ENCODE assay signal across 2 cellular contexts in genomic region chr9:92184041-92184564, GRCh38.
A peak's percentile ranks its signal among the peaks of the same experiment; 100 is the strongest.
TF ChIP-seq lines count a peak whose summit lies in the region.

No MANE protein-coding gene starts in this region.

TF ChIP-seq in HEK293, 187 proteins besides CTCF, POLR2A, EP300 and RAD21:
- TF ChIP-seq ZNF19 (tag by site-specific recombination; IDR thresholded peaks at IDR 0.05; ENCODE audit: low read depth) (no peak), ZFHX2 (tag by site-specific recombination; conservative IDR thresholded peaks at IDR 0.05) (peak; percentile 62), SALL2 (tag by site-specific recombination; IDR thresholded peaks at IDR 0.05; ENCODE audit: borderline replicate concordance) (no peak), REPIN1 (tag by site-specific recombination; IDR thresholded peaks at IDR 0.05; ENCODE audit: low read depth) (no peak), ZNF133 (tag by site-specific recombination; IDR thresholded peaks at IDR 0.05) (no peak), ZNF211 (tag by site-specific recombination; IDR thresholded peaks at IDR 0.05; ENCODE audit: low read depth) (no peak), OSR2 (tag by site-specific recombination; IDR thresholded peaks at IDR 0.05) (no peak), EGR2 (tag by site-specific recombination; IDR thresholded peaks at IDR 0.05; ENCODE audit: low read depth) (peak; percentile 88), PATZ1 (tag by site-specific recombination; IDR thresholded peaks at IDR 0.05) (no peak), ZNF366 (tag by site-specific recombination; conservative IDR thresholded peaks at IDR 0.05) (peak; percentile 83), ZNF544 (tag by site-specific recombination; IDR thresholded peaks at IDR 0.05) (0 out of 2 replicates have a peak, but pooled peaks have one; percentile 21), ZNF362 (tag by site-specific recombination; IDR thresholded peaks at IDR 0.05) (no peak), ZNF202 (tag by site-specific recombination; IDR thresholded peaks at IDR 0.05; ENCODE audit: borderline replicate concordance) (no peak), ZBTB17 (tag by site-specific recombination; IDR thresholded peaks at IDR 0.05) (peak; percentile 80), ZNF184 (tag by site-specific recombination; IDR thresholded peaks at IDR 0.05) (no peak), ZNF518A (tag by site-specific recombination; conservative IDR thresholded peaks at IDR 0.05; ENCODE audit: low read depth) (no peak)
- TF ChIP-seq, protein P1, sequence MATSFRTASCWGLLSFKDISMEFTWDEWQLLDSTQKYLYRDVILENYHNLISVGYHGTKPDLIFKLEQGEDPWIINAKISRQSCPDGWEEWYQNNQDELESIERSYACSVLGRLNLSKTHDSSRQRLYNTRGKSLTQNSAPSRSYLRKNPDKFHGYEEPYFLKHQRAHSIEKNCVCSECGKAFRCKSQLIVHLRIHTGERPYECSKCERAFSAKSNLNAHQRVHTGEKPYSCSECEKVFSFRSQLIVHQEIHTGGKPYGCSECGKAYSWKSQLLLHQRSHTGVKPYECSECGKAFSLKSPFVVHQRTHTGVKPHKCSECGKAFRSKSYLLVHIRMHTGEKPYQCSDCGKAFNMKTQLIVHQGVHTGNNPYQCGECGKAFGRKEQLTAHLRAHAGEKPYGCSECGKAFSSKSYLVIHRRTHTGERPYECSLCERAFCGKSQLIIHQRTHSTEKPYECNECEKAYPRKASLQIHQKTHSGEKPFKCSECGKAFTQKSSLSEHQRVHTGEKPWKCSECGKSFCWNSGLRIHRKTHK (tag by site-specific recombination; IDR thresholded peaks at IDR 0.05), result no peak

TF ChIP-seq in H1, 55 proteins besides CTCF, POLR2A, EP300 and RAD21:
- no peak for TF ChIP-seq CBX5 (IDR thresholded peaks at IDR 0.05; ENCODE audit: low read depth, low read length)
- TF ChIP-seq SP2 (IDR thresholded peaks at IDR 0.05; ENCODE audit: low read length), result no peak
- TF ChIP-seq CBX8 (IDR thresholded peaks at IDR 0.05; ENCODE audit: borderline replicate concordance, low read depth, low read length), result no peak
- TF ChIP-seq TAF7 (optimal IDR thresholded peaks at IDR 0.05; ENCODE audit: borderline replicate concordance, low read depth, low read length), result no peak
- no peak for TF ChIP-seq HDAC6 (IDR thresholded peaks at IDR 0.05; ENCODE audit: low read depth, low read length)
- no peak for TF ChIP-seq GTF2F1 (IDR thresholded peaks at IDR 0.05; ENCODE audit: borderline replicate concordance, low read depth, low read length)
- TF ChIP-seq RFX5 (IDR thresholded peaks at IDR 0.05; ENCODE audit: borderline replicate concordance, low read depth, low read length), result no peak
- TF ChIP-seq KDM4A (IDR thresholded peaks at IDR 0.05; ENCODE audit: low read depth, low read length, severe bottlenecking), result no peak
- TF ChIP-seq GABPA (IDR thresholded peaks at IDR 0.05; ENCODE audit: borderline replicate concordance, insufficient read depth, low read length), result no peak
- TF ChIP-seq SUZ12 (IDR thresholded peaks at IDR 0.05; ENCODE audit: low read length), result no peak
- no peak for TF ChIP-seq BRCA1 (IDR thresholded peaks at IDR 0.05; ENCODE audit: low read depth, low read length)
- no peak for TF ChIP-seq POLR2AphosphoS5 (IDR thresholded peaks at IDR 0.05; ENCODE audit: low read depth, low read length)
- no peak for TF ChIP-seq SIN3A (conservative IDR thresholded peaks at IDR 0.05 in 1 of 2, IDR thresholded peaks at IDR 0.05 in 1 of 2; ENCODE audit: low read depth in 1 of 2, low read length in 2 of 2)
- TF ChIP-seq EGR1 (IDR thresholded peaks at IDR 0.05; ENCODE audit: borderline replicate concordance, low read depth, low read length), result no peak
- TF ChIP-seq, protein P2, sequence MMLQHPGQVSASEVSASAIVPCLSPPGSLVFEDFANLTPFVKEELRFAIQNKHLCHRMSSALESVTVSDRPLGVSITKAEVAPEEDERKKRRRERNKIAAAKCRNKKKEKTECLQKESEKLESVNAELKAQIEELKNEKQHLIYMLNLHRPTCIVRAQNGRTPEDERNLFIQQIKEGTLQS (IDR thresholded peaks at IDR 0.05; ENCODE audit: insufficient read depth, low read depth, low read length), result no peak
- no peak for TF ChIP-seq EZH2 (IDR thresholded peaks at IDR 0.05; ENCODE audit: low read depth, low read length, severe bottlenecking)
- no peak for TF ChIP-seq ZNF274 (IDR thresholded peaks at IDR 0.05; ENCODE audit: borderline replicate concordance, extremely low read depth, low read length)
- no peak for TF ChIP-seq TBP (IDR thresholded peaks at IDR 0.05; ENCODE audit: low read depth, low read length)
- no peak for TF ChIP-seq KDM5A (IDR thresholded peaks at IDR 0.05; ENCODE audit: low read length)
TF ChIP-seq in H1: peak in this region for 0.
